14 cellular contexts compared by ENCODE assay signal in genomic region chr2:215712850-215713230, GRCh38.
A peak's percentile ranks its signal among the peaks of the same experiment; 100 is the strongest.
DNase-seq lines count a peak whose midpoint lies in the region; ATAC-seq and TF ChIP-seq lines count a peak whose summit lies in the region.
"Had no signal": no experiment of that assay in that cellular context is flagged by ENCODE, and none has a peak within 500 bp of the region (broad histone marks: within the 10 kb centered on the region; RNA-seq: fewer than 3 reads in every experiment).

No MANE protein-coding gene starts in this region.

- H3K4me3 Mint-ChIP-seq in mesothelial cell of epicardium, result no peak overlapping the region
- H3K4me3 Mint-ChIP-seq: activated naive CD8-positive, alpha-beta T cell treated with anti-CD3 and anti-CD28 coated beads, Interleukin-2, amount 10 ng/mL, durations not matched to agents 7 days and 5 days had no signal

- intact Hi-C loops in left ventricle myocardium inferior (cut with micrococcal nuclease) (no loop called here), Right ventricle myocardium superior (cut with DNase I) (no loop called here), lower leg skin (cut with DNase I; ENCODE audit: low total_unique reads) (no loop called here)

- H3K9me3 ChIP-seq in left ventricle myocardium inferior (replicated peaks), result no peaks in the 10 kb centered on the region
- H3K9me3 ChIP-seq: thoracic aorta had no signal

- peak overlapping the region; percentile 73 for H3K27ac ChIP-seq in left ventricle myocardium inferior (replicated peaks)

- peak overlapping the region; percentile 80 for H3K27ac Mint-ChIP-seq in mesothelial cell of epicardium
- H3K27ac Mint-ChIP-seq: activated naive CD8-positive, alpha-beta T cell treated with anti-CD3 and anti-CD28 coated beads, Interleukin-2, amount 10 ng/mL, durations not matched to agents 7 days and 5 days had no signal

- TF ChIP-seq CTCF in left ventricle myocardium inferior (IDR thresholded peaks at IDR 0.05; ENCODE audit: borderline replicate concordance), result no peak
- TF ChIP-seq CTCF in epithelial cell of proximal tubule (conservative IDR thresholded peaks at IDR 0.05; ENCODE audit: low read depth, low read length), result no peak
- TF ChIP-seq CTCF in mesothelial cell of epicardium (IDR thresholded peaks at IDR 0.05; ENCODE audit: unreplicated experiment), result no peak
- TF ChIP-seq CTCF in lower leg skin (IDR thresholded peaks at IDR 0.05), result no peak

- H3K27me3 Mint-ChIP-seq in mesothelial cell of epicardium (ENCODE audit: low read depth), result no peaks in the 10 kb centered on the region

- peaks cover 42% of the 10 kb centered on the region for H3K4me1 ChIP-seq in left ventricle myocardium inferior

- 18 to 31% methylated on average over 1 of the region's 1 CpG for WGBS in lower leg skin, 2 donors

- no peaks in the 10 kb centered on the region for H3K9me3 Mint-ChIP-seq in mesothelial cell of epicardium
- H3K9me3 Mint-ChIP-seq: activated naive CD8-positive, alpha-beta T cell treated with anti-CD3 and anti-CD28 coated beads, Interleukin-2, amount 10 ng/mL, durations not matched to agents 7 days and 5 days had no signal

- DNase-seq in left ventricle myocardium inferior (no peak), Right ventricle myocardium superior (no peak), epithelial cell of proximal tubule (ENCODE audit: low read depth) (peak; percentile 61), mesothelial cell of epicardium (ENCODE audit: low spot score in 2 of 2, unreplicated experiment in 2 of 2) (no peak), lower leg skin (ENCODE audit: low spot score in 2 of 2) (no peak)
- DNase-seq: activated naive CD8-positive, alpha-beta T cell treated with anti-CD3 and anti-CD28 coated beads, Interleukin-2, amount 10 ng/mL, durations not matched to agents 7 days and 5 days; midbrain; NCI-H2107; OCI-M1; T1000 had no signal

- H3K27me3 ChIP-seq in left ventricle myocardium inferior (ENCODE audit: low read depth), result no peaks in the 10 kb centered on the region

- no peak for TF ChIP-seq POLR2A in lower leg skin (IDR thresholded peaks at IDR 0.05)

- no peaks in the 10 kb centered on the region for H3K36me3 Mint-ChIP-seq in mesothelial cell of epicardium
- H3K36me3 Mint-ChIP-seq: activated naive CD8-positive, alpha-beta T cell treated with anti-CD3 and anti-CD28 coated beads, Interleukin-2, amount 10 ng/mL, durations not matched to agents 7 days and 5 days had no signal

- ATAC-seq in Right ventricle myocardium superior (ENCODE audit: poor library complexity) (no peak), GM18873 (IDR thresholded peaks at IDR 0.05; ENCODE audit: low FRiP score, unreplicated experiment) (no peak), HG02973 (IDR thresholded peaks at IDR 0.05; ENCODE audit: unreplicated experiment) (no peak), HG03565 (IDR thresholded peaks at IDR 0.05; ENCODE audit: unreplicated experiment) (no peak)

- H3K4me3 ChIP-seq in left ventricle myocardium inferior (no peak overlapping the region), epithelial cell of proximal tubule (ENCODE audit: low read depth, low read length) (no peak overlapping the region), lower leg skin (ENCODE audit: low read depth, poor library complexity, severe bottlenecking) (no peak overlapping the region)
- H3K4me3 ChIP-seq: thoracic aorta had no signal

- H3K36me3 ChIP-seq in left ventricle myocardium inferior, result no peaks in the 10 kb centered on the region
- H3K36me3 ChIP-seq: thoracic aorta had no signal

- H3K4me1 Mint-ChIP-seq in mesothelial cell of epicardium, result peaks cover 41% of the 10 kb centered on the region
- H3K4me1 Mint-ChIP-seq: activated naive CD8-positive, alpha-beta T cell treated with anti-CD3 and anti-CD28 coated beads, Interleukin-2, amount 10 ng/mL, durations not matched to agents 7 days and 5 days had no signal
